Comparison of ENCODE assay signal across 1 cellular context in genomic region chr17:35373532-35373983, GRCh38.
TF ChIP-seq lines count a peak whose summit lies in the region.

Gene SLFN11 (minus strand): TSS chr17:35373621. CDS start chr17:35363807, 9,814 bp downstream.

TF ChIP-seq in HEK293, 187 proteins besides CTCF, POLR2A, EP300 and RAD21 (continued from another document):
- peak; percentile 10; the same call in 1 of the 2 replicates for TF ChIP-seq ZNF2 (tag by site-specific recombination; IDR thresholded peaks at IDR 0.05)
- peak; percentile 86 for TF ChIP-seq SP2 (tag by site-specific recombination; IDR thresholded peaks at IDR 0.05)
- TF ChIP-seq SP7 (tag by site-specific recombination; IDR thresholded peaks at IDR 0.05): peak; percentile 84; the same call in 1 of the 2 replicates
